ENCODE assay signal across 1 cellular context in the genomic region with DNA sequence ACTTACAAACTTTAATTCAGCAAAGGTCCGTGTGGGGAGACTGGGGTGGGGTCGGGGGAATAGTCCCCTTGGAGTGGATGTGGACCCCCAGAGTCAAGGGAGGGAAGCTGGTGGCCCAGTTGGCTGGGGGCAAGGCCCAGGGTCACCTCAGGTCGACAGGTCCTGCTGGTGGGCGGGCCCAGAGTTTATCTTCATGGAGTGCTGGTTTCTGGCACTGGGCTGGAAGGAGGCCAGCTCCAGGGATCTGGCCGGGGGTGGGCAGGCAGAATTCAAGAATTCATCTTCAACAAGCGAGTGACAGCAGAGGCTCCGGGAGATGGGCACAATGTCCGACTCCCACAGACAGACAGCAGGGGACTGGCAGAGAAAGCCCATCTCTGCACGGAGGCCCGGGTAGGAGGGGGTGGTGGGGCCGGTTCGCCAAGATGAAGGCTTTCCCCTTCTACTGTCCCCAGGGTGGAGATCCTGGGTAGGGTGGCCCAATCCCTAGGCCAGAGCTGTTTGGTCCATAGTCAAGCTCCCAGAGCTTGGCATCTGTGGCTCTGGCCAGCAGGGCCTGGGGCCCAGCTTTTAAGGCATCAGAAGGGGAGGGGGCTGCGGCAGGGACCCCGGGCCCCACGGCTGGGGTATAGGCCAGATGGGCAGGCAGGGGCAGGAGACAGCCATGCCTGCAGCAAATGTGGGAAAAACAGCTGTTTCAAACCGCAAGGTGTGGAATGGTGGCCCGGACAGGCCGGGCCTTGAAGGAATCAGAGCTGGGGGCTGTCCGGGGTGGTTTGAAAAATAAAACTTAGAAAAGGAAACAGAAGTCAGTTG.
TF ChIP-seq lines count a peak whose summit lies in the region.

No MANE protein-coding gene starts in this region.

TF ChIP-seq in HEK293, 187 proteins besides CTCF, POLR2A, EP300 and RAD21 (continued from another document):
- no peak for TF ChIP-seq ZNF274 (IDR thresholded peaks at IDR 0.05; ENCODE audit: low read length)
- TF ChIP-seq ZNF274 (tag by site-specific recombination; IDR thresholded peaks at IDR 0.05; ENCODE audit: borderline replicate concordance): no peak
- no peak for TF ChIP-seq ZNF19 (tag by site-specific recombination; IDR thresholded peaks at IDR 0.05; ENCODE audit: low read depth)
- TF ChIP-seq RBAK (tag by site-specific recombination; IDR thresholded peaks at IDR 0.05): no peak
- no peak for TF ChIP-seq ZNF792 (tag by site-specific recombination; IDR thresholded peaks at IDR 0.05)
- no peak for TF ChIP-seq EGR2 (tag by site-specific recombination; IDR thresholded peaks at IDR 0.05; ENCODE audit: low read depth)
- TF ChIP-seq SETDB1 (IDR thresholded peaks at IDR 0.05; ENCODE audit: insufficient read length, low read length): no peak
- no peak for TF ChIP-seq ZNF76 (tag by site-specific recombination; IDR thresholded peaks at IDR 0.05; ENCODE audit: borderline replicate concordance, low read depth)
- TF ChIP-seq, protein P1, sequence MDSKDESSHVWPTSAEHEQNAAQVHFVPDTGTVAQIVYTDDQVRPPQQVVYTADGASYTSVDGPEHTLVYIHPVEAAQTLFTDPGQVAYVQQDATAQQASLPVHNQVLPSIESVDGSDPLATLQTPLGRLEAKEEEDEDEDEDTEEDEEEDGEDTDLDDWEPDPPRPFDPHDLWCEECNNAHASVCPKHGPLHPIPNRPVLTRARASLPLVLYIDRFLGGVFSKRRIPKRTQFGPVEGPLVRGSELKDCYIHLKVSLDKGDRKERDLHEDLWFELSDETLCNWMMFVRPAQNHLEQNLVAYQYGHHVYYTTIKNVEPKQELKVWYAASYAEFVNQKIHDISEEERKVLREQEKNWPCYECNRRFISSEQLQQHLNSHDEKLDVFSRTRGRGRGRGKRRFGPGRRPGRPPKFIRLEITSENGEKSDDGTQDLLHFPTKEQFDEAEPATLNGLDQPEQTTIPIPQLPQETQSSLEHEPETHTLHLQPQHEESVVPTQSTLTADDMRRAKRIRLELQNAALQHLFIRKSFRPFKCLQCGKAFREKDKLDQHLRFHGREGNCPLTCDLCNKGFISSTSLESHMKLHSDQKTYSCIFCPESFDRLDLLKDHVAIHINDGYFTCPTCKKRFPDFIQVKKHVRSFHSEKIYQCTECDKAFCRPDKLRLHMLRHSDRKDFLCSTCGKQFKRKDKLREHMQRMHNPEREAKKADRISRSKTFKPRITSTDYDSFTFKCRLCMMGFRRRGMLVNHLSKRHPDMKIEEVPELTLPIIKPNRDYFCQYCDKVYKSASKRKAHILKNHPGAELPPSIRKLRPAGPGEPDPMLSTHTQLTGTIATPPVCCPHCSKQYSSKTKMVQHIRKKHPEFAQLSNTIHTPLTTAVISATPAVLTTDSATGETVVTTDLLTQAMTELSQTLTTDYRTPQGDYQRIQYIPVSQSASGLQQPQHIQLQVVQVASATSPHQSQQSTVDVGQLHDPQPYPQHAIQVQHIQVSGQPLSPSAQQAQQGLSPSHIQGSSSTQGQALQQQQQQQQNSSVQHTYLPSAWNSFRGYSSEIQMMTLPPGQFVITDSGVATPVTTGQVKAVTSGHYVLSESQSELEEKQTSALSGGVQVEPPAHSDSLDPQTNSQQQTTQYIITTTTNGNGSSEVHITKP (tag by site-specific recombination; IDR thresholded peaks at IDR 0.05): peak; percentile 43
- no peak for TF ChIP-seq ZNF24 (tag by site-specific recombination; IDR thresholded peaks at IDR 0.05)
- TF ChIP-seq ZNF48 (tag by site-specific recombination; IDR thresholded peaks at IDR 0.05): no peak
- TF ChIP-seq, protein P2, sequence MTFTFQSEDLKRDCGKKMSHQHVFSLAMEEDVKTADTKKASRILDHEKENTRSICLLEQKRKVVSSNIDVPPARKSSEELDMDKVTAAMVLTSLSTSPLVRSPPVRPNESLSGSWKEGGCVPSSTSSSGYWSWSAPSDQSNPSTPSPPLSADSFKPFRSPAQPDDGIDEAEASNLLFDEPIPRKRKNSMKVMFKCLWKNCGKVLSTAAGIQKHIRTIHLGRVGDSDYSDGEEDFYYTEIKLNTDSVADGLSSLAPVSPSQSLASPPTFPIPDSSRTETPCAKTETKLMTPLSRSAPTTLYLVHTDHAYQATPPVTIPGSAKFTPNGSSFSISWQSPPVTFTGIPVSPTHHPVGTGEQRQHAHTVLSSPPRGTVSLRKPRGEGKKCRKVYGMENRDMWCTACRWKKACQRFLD (tag by site-specific recombination; IDR thresholded peaks at IDR 0.05): no peak
- no peak for TF ChIP-seq GLIS1 (tag by site-specific recombination; IDR thresholded peaks at IDR 0.05)
- TF ChIP-seq, protein P3, sequence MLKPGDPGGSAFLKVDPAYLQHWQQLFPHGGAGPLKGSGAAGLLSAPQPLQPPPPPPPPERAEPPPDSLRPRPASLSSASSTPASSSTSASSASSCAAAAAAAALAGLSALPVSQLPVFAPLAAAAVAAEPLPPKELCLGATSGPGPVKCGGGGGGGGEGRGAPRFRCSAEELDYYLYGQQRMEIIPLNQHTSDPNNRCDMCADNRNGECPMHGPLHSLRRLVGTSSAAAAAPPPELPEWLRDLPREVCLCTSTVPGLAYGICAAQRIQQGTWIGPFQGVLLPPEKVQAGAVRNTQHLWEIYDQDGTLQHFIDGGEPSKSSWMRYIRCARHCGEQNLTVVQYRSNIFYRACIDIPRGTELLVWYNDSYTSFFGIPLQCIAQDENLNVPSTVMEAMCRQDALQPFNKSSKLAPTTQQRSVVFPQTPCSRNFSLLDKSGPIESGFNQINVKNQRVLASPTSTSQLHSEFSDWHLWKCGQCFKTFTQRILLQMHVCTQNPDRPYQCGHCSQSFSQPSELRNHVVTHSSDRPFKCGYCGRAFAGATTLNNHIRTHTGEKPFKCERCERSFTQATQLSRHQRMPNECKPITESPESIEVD (tag by site-specific recombination; IDR thresholded peaks at IDR 0.05): no peak
- no peak for TF ChIP-seq ZNF202 (tag by site-specific recombination; IDR thresholded peaks at IDR 0.05; ENCODE audit: borderline replicate concordance)
- TF ChIP-seq ZNF140 (tag by site-specific recombination; IDR thresholded peaks at IDR 0.05): no peak
- TF ChIP-seq ZNF391 (tag by site-specific recombination; IDR thresholded peaks at IDR 0.05; ENCODE audit: borderline replicate concordance, low read depth): no peak
- no peak for TF ChIP-seq ZNF555 (tag by site-specific recombination; conservative IDR thresholded peaks at IDR 0.05)
- TF ChIP-seq ZNF747 (tag by site-specific recombination; IDR thresholded peaks at IDR 0.05): no peak
- TF ChIP-seq, protein P4, sequence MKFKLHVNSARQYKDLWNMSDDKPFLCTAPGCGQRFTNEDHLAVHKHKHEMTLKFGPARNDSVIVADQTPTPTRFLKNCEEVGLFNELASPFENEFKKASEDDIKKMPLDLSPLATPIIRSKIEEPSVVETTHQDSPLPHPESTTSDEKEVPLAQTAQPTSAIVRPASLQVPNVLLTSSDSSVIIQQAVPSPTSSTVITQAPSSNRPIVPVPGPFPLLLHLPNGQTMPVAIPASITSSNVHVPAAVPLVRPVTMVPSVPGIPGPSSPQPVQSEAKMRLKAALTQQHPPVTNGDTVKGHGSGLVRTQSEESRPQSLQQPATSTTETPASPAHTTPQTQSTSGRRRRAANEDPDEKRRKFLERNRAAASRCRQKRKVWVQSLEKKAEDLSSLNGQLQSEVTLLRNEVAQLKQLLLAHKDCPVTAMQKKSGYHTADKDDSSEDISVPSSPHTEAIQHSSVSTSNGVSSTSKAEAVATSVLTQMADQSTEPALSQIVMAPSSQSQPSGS (tag by site-specific recombination; IDR thresholded peaks at IDR 0.05; ENCODE audit: low read depth): no peak
- TF ChIP-seq ZNF423 (tag by site-specific recombination; IDR thresholded peaks at IDR 0.05): no peak
- TF ChIP-seq KLF7 (tag by site-specific recombination; IDR thresholded peaks at IDR 0.05; ENCODE audit: borderline replicate concordance): no peak
- TF ChIP-seq, protein P5, sequence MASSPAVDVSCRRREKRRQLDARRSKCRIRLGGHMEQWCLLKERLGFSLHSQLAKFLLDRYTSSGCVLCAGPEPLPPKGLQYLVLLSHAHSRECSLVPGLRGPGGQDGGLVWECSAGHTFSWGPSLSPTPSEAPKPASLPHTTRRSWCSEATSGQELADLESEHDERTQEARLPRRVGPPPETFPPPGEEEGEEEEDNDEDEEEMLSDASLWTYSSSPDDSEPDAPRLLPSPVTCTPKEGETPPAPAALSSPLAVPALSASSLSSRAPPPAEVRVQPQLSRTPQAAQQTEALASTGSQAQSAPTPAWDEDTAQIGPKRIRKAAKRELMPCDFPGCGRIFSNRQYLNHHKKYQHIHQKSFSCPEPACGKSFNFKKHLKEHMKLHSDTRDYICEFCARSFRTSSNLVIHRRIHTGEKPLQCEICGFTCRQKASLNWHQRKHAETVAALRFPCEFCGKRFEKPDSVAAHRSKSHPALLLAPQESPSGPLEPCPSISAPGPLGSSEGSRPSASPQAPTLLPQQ (tag by site-specific recombination; IDR thresholded peaks at IDR 0.05): 0 out of 2 replicates have a peak, but pooled peaks have one; percentile 21
- no peak for TF ChIP-seq ZNF114 (tag by site-specific recombination; IDR thresholded peaks at IDR 0.05)
- TF ChIP-seq, protein P6, sequence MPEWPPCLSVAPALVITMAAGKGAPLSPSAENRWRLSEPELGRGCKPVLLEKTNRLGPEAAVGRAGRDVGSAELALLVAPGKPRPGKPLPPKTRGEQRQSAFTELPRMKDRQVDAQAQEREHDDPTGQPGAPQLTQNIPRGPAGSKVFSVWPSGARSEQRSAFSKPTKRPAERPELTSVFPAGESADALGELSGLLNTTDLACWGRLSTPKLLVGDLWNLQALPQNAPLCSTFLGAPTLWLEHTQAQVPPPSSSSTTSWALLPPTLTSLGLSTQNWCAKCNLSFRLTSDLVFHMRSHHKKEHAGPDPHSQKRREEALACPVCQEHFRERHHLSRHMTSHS (tag by site-specific recombination; IDR thresholded peaks at IDR 0.05): no peak
- TF ChIP-seq KLF8 (tag by site-specific recombination; IDR thresholded peaks at IDR 0.05): no peak
- no peak for TF ChIP-seq ZNF530 (tag by site-specific recombination; IDR thresholded peaks at IDR 0.05; ENCODE audit: low read depth)
- TF ChIP-seq YY1 (tag by site-specific recombination; IDR thresholded peaks at IDR 0.05): no peak
- peak; percentile 19; the same call in 1 of the 2 replicates for TF ChIP-seq ZBTB20 (tag by site-specific recombination; IDR thresholded peaks at IDR 0.05)
- TF ChIP-seq, protein P7, sequence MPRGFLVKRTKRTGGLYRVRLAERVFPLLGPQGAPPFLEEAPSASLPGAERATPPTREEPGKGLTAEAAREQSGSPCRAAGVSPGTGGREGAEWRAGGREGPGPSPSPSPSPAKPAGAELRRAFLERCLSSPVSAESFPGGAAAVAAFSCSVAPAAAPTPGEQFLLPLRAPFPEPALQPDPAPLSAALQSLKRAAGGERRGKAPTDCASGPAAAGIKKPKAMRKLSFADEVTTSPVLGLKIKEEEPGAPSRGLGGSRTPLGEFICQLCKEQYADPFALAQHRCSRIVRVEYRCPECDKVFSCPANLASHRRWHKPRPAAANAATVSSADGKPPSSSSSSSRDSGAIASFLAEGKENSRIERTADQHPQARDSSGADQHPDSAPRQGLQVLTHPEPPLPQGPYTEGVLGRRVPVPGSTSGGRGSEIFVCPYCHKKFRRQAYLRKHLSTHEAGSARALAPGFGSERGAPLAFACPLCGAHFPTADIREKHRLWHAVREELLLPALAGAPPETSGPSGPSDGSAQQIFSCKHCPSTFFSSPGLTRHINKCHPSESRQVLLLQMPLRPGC (tag by site-specific recombination; IDR thresholded peaks at IDR 0.05): no peak
- TF ChIP-seq ZFHX2 (tag by site-specific recombination; conservative IDR thresholded peaks at IDR 0.05): 0 out of 2 replicates have a peak, but pooled peaks have one; percentile 24
- TF ChIP-seq ZNF830 (tag by site-specific recombination; IDR thresholded peaks at IDR 0.05; ENCODE audit: low read depth): no peak
- no peak for TF ChIP-seq ZSCAN23 (tag by site-specific recombination; IDR thresholded peaks at IDR 0.05)
- TF ChIP-seq HOXA7 (CRISPR knock-in tag; IDR thresholded peaks at IDR 0.05; ENCODE audit: borderline replicate concordance): no peak
- TF ChIP-seq ZNF311 (tag by site-specific recombination; IDR thresholded peaks at IDR 0.05; ENCODE audit: borderline replicate concordance): no peak
- TF ChIP-seq, protein P8, sequence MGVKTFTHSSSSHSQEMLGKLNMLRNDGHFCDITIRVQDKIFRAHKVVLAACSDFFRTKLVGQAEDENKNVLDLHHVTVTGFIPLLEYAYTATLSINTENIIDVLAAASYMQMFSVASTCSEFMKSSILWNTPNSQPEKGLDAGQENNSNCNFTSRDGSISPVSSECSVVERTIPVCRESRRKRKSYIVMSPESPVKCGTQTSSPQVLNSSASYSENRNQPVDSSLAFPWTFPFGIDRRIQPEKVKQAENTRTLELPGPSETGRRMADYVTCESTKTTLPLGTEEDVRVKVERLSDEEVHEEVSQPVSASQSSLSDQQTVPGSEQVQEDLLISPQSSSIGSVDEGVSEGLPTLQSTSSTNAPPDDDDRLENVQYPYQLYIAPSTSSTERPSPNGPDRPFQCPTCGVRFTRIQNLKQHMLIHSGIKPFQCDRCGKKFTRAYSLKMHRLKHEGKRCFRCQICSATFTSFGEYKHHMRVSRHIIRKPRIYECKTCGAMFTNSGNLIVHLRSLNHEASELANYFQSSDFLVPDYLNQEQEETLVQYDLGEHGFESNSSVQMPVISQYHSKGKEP (tag by site-specific recombination; IDR thresholded peaks at IDR 0.05): no peak
